Comparison of ENCODE assay signal across 22 cellular contexts in the genomic region with DNA sequence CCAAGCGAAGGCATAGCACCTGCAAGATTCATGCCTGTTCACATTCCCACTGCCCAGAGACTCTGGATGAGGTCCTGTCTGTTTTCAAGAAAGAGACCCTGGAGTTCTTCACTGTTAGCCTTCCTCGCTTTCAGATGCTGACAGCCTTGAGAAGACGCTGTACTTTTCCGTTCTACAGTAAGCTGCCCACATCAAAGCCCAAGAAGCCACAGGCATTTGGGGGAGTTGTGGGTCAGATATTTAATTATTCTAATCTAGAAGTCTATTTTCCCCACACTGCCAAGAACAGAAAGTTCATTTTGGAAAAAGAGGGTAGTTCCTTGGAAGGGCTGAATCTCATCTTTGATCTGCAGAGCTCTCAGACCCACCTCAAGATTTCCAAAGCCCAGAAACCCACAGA.
DNase-seq lines count a peak whose midpoint lies in the region; ATAC-seq and TF ChIP-seq lines count a peak whose summit lies in the region.
"Had no signal": no experiment of that assay in that cellular context is flagged by ENCODE, and none has a peak within 500 bp of the region (broad histone marks: within the 10 kb centered on the region; RNA-seq: fewer than 3 reads in every experiment).

No MANE protein-coding gene starts in this region.

- no peaks in the 10 kb centered on the region for H3K36me3 Mint-ChIP-seq in activated CD4-positive, alpha-beta T cell treated with anti-CD3 and anti-CD28 coated beads, Interleukin-2, amount 10 ng/mL, durations not matched to agents 24 days and 14 days (ENCODE audit: low read depth)

- ATAC-seq in GM21529 (IDR thresholded peaks at IDR 0.05; ENCODE audit: unreplicated experiment), result no peak
- no peak for ATAC-seq in GM18520 (IDR thresholded peaks at IDR 0.05; ENCODE audit: unreplicated experiment)
- ATAC-seq: body of pancreas had no signal

- H3K4me3 Mint-ChIP-seq in activated CD4-positive, alpha-beta T cell treated with anti-CD3 and anti-CD28 coated beads, Interleukin-2, amount 10 ng/mL, durations not matched to agents 24 days and 14 days, result no peak overlapping the region

- no peaks in the 10 kb centered on the region for H3K27me3 ChIP-seq in effector memory CD4-positive, alpha-beta T cell (replicated peaks; ENCODE audit: control insufficient read depth, insufficient read depth, low read length, poor library complexity, severe bottlenecking)
- H3K27me3 ChIP-seq: body of pancreas, MG63 had no signal

- no peak overlapping the region for H3K27ac Mint-ChIP-seq in activated CD4-positive, alpha-beta T cell treated with anti-CD3 and anti-CD28 coated beads, Interleukin-2, amount 10 ng/mL, durations not matched to agents 24 days and 14 days
- H3K27ac Mint-ChIP-seq: progenitor cell of endocrine pancreas had no signal

- peaks cover 9% of the 10 kb centered on the region for H3K9me3 Mint-ChIP-seq in activated CD4-positive, alpha-beta T cell treated with anti-CD3 and anti-CD28 coated beads, Interleukin-2, amount 10 ng/mL, durations not matched to agents 24 days and 14 days

- no peaks in the 10 kb centered on the region for H3K36me3 ChIP-seq in effector memory CD4-positive, alpha-beta T cell (ENCODE audit: control insufficient read depth, insufficient read depth, low read length)
- H3K36me3 ChIP-seq: esophagus muscularis mucosa, MG63 had no signal

- TF ChIP-seq CTCF in retinal pigment epithelial cell (conservative IDR thresholded peaks at IDR 0.05; ENCODE audit: low read depth, low read length), result no peak

- H3K4me1 Mint-ChIP-seq in activated CD4-positive, alpha-beta T cell treated with anti-CD3 and anti-CD28 coated beads, Interleukin-2, amount 10 ng/mL, durations not matched to agents 24 days and 14 days, result peaks cover 4% of the 10 kb centered on the region

- no peak overlapping the region for H3K27ac ChIP-seq in effector memory CD4-positive, alpha-beta T cell (ENCODE audit: insufficient read depth, low read length, poor library complexity, severe bottlenecking)
- H3K27ac ChIP-seq: 22Rv1, body of pancreas, esophagus muscularis mucosa, skin epidermis had no signal

- H3K9me3 ChIP-seq in effector memory CD4-positive, alpha-beta T cell (ENCODE audit: control insufficient read depth, low read length), result no peaks in the 10 kb centered on the region
- H3K9me3 ChIP-seq: body of pancreas, MG63 had no signal

- peaks cover 12% of the 10 kb centered on the region for H3K27me3 Mint-ChIP-seq in activated CD4-positive, alpha-beta T cell treated with anti-CD3 and anti-CD28 coated beads, Interleukin-2, amount 10 ng/mL, durations not matched to agents 24 days and 14 days

- H3K4me3 ChIP-seq in effector memory CD4-positive, alpha-beta T cell (ENCODE audit: insufficient read depth, low read depth, low read length, poor library complexity, severe bottlenecking), result peak overlapping the region; percentile 11
- no peak overlapping the region for H3K4me3 ChIP-seq in retinal pigment epithelial cell (ENCODE audit: low read length)
- H3K4me3 ChIP-seq: body of pancreas, esophagus muscularis mucosa, MG63, skin epidermis had no signal

- intact Hi-C loops in activated CD4-positive, alpha-beta T cell treated with anti-CD3 and anti-CD28 coated beads, Interleukin-2, amount 10 ng/mL, durations not matched to agents 24 days and 14 days (cut with micrococcal nuclease), result no loop called here

- H3K4me1 ChIP-seq in effector memory CD4-positive, alpha-beta T cell (ENCODE audit: control insufficient read depth, insufficient read depth, low read length, poor library complexity, severe bottlenecking), result peaks cover 3% of the 10 kb centered on the region
- H3K4me1 ChIP-seq: body of pancreas had no signal

- DNase-seq in activated CD4-positive, alpha-beta T cell treated with anti-CD3 and anti-CD28 coated beads for 48 hours, result peak; percentile 13
- no peak for DNase-seq in activated CD4-positive, alpha-beta T cell treated with anti-CD3 and anti-CD28 coated beads, Interleukin-2, amount 10 ng/mL, durations not matched to agents 24 days and 14 days
- peak; percentile 77 for DNase-seq in RPMI7951 (ENCODE audit: low read depth)
- no peak for DNase-seq in effector memory CD4-positive, alpha-beta T cell
- peak; percentile 12 for DNase-seq in retinal pigment epithelial cell (ENCODE audit: low read depth)
- DNase-seq in NOMO-1 treated with dmso at 0.1 percent for 144 hours (lab: John Stamatoyannopoulos, UW; ENCODE audit: unreplicated experiment), result no peak
- DNase-seq: activated CD4-positive, alpha-beta T cell treated with anti-CD3 and anti-CD28 coated beads for 4 hours; activated gamma-delta T cell; effector CD8-positive, alpha-beta T cell; left cardiac atrium; MG63; midbrain; NCI-H1436 treated with DMSO at 0.1 percent for 48 hours; NCI-H526; SW 1271 had no signal

Comparison
In these comparisons a context has a peak if more than half of its experiments do, and no peak if none do; other contexts are left out.
1. DNase-seq: peak in activated CD4-positive, alpha-beta T cell treated with anti-CD3 and anti-CD28 coated beads for 48 hours (single experiment), RPMI7951 (single experiment) and retinal pigment epithelial cell (single experiment); none in activated CD4-positive, alpha-beta T cell treated with anti-CD3 and anti-CD28 coated beads, Interleukin-2, amount 10 ng/mL, durations not matched to agents 24 days and 14 days (single experiment), effector memory CD4-positive, alpha-beta T cell (0 of 3) and NOMO-1 treated with dmso at 0.1 percent for 144 hours (single experiment).